ENCODE assay signal across 9 cellular contexts in genomic region chr7:1593091-1593866, GRCh38. TPM values are rescaled to one million over a fixed set of nuclear protein-coding genes. Genes with fewer than 3 reads are reported as not detected.
DNase-seq lines count a peak whose midpoint lies in the region; ATAC-seq, FAIRE-seq and TF ChIP-seq lines count a peak whose summit lies in the region.
"Had no signal": no experiment of that assay in that cellular context is flagged by ENCODE, and none has a peak within 500 bp of the region (broad histone marks: within the 10 kb centered on the region; RNA-seq: fewer than 3 reads in every experiment).

No MANE protein-coding gene starts in this region.

- TF ChIP-seq POLR2A in A549 (IDR thresholded peaks at IDR 0.05; ENCODE audit: low read length) = no peak
- TF ChIP-seq POLR2A in erythroblast (IDR thresholded peaks at IDR 0.05; ENCODE audit: low read length) = no peak

- no peaks in the 10 kb centered on the region for H3K4me1 ChIP-seq in A549

- CTCF ChIA-PET in A549 (lab: Yijun Ruan, JAX) = interaction anchor here (0.8 to 5.7 kb wide), 6 partner anchors 12 to 45 kb away, joined by 3 to 23 read pairs (median 4); no protein-coding TSS in a partner anchor

- H3K4me2 ChIP-seq in A549 = no peak overlapping the region

- peaks cover 14% of the 10 kb centered on the region for H3K9me3 ChIP-seq in A549

- WGBS in A549 (ENCODE audit: missing lambda C conversion rate) = 47% methylated on average over 18 of the region's 19 CpGs

- H3K27ac Mint-ChIP-seq in activated CD4-positive, alpha-beta T cell treated with anti-CD3 and anti-CD28 coated beads, Interleukin-2, amount 10 ng/mL, durations not matched to agents 24 days and 14 days = no peak overlapping the region

- TF ChIP-seq CTCF in A549 (IDR thresholded peaks at IDR 0.05) = peak; percentile 34

- peaks cover 9% of the 10 kb centered on the region for H3K4me1 Mint-ChIP-seq in activated CD4-positive, alpha-beta T cell treated with anti-CD3 and anti-CD28 coated beads, Interleukin-2, amount 10 ng/mL, durations not matched to agents 24 days and 14 days

- peaks cover 22% of the 10 kb centered on the region for H3K27me3 Mint-ChIP-seq in activated CD4-positive, alpha-beta T cell treated with anti-CD3 and anti-CD28 coated beads, Interleukin-2, amount 10 ng/mL, durations not matched to agents 24 days and 14 days

- no peak for TF ChIP-seq EP300 in A549 (IDR thresholded peaks at IDR 0.05)

- POLR2A ChIA-PET in A549 (lab: Yijun Ruan, JAX) = no interaction called here

- no peak overlapping the region for H3K4me3 ChIP-seq in A549

- DNase-seq in A549 (ENCODE audit: low read depth in 1 of 2, low spot score in 1 of 2) (peak; percentile 36 to 38), EL (peak; percentile 16), RPMI7951 (ENCODE audit: low read depth) (peak; percentile 37), erythroblast (lab: John Stamatoyannopoulos, UW) (peak; percentile 28 to 31), T-helper 9 cell (no peak), NCI-H69 (lab: John Stamatoyannopoulos, UW) (no peak)
- no peak for DNase-seq in activated CD4-positive, alpha-beta T cell treated with anti-CD3 and anti-CD28 coated beads, Interleukin-2, amount 10 ng/mL, durations not matched to agents 24 days and 14 days
- DNase-seq: NCI-H187 treated with DMSO at 0.1 percent for 48 hours had no signal

- FAIRE-seq in A549 (lab: Jason Lieb, UNC) = no peak

- H3K9me3 Mint-ChIP-seq in activated CD4-positive, alpha-beta T cell treated with anti-CD3 and anti-CD28 coated beads, Interleukin-2, amount 10 ng/mL, durations not matched to agents 24 days and 14 days = peaks cover 9% of the 10 kb centered on the region

- no peak overlapping the region for H3K4me3 Mint-ChIP-seq in activated CD4-positive, alpha-beta T cell treated with anti-CD3 and anti-CD28 coated beads, Interleukin-2, amount 10 ng/mL, durations not matched to agents 24 days and 14 days

- H3K36me3 Mint-ChIP-seq in activated CD4-positive, alpha-beta T cell treated with anti-CD3 and anti-CD28 coated beads, Interleukin-2, amount 10 ng/mL, durations not matched to agents 24 days and 14 days (ENCODE audit: low read depth) = no peaks in the 10 kb centered on the region

- no peak overlapping the region for H3K27ac ChIP-seq in A549

- ATAC-seq in A549 (peak; percentile 64 to 90), HG03571 (IDR thresholded peaks at IDR 0.05; ENCODE audit: unreplicated experiment) (no peak)

- peak in 1 of 2 experiments; percentile 19; a peak in 1 of 5 replicates for TF ChIP-seq RAD21 in A549 (conservative IDR thresholded peaks at IDR 0.05 in 1 of 2, IDR thresholded peaks at IDR 0.05 in 1 of 2)

- intact Hi-C loops in activated CD4-positive, alpha-beta T cell treated with anti-CD3 and anti-CD28 coated beads, Interleukin-2, amount 10 ng/mL, durations not matched to agents 24 days and 14 days (cut with micrococcal nuclease) = no loop called here

TF ChIP-seq in A549, 52 proteins besides CTCF, POLR2A, EP300 and RAD21:
- TF ChIP-seq EHF (CRISPR knock-in tag; IDR thresholded peaks at IDR 0.05) (no peak), GATA3 (IDR thresholded peaks at IDR 0.05; ENCODE audit: borderline replicate concordance) (no peak), SMC3 (IDR thresholded peaks at IDR 0.05) (peak; percentile 16; the same call in 1 of the 3 replicates), ESRRA (IDR thresholded peaks at IDR 0.05; ENCODE audit: borderline replicate concordance, low read length) (no peak)

RNA-seq across cellular contexts. Expression of gene PSMG3, which starts 23.4 kb away (rescaled TPM):
- polyA plus RNA-seq in A549 (2011; rRNA removed) = 83.9 and 89.3 TPM in 2 replicates
- polyA plus RNA-seq in A549 (2012; cell fraction: cytosol; rRNA removed) = 158 and 161 TPM in 2 replicates
- polyA plus RNA-seq in A549 (2012; cell fraction: nucleus; rRNA removed) = 102 and 111 TPM in 2 replicates
- 75.9 to 81.0 TPM (median 78.3 TPM) in 3 replicates for polyA plus RNA-seq in A549 (2017; fragmentation: RNase III; extraction: RNeasy Plus Mini Kit Qiagen cat#74134 plus additional on column Dnase treatment)
- polyA minus RNA-seq in A549 (2011; rRNA and poly(A)+ RNA removed) = 22.6 and 32.9 TPM in 2 replicates
- total RNA-seq in RPMI7951 (2014; rRNA removed; shearing (Covaris generic)) = 64.9 and 111 TPM in 2 replicates
- total RNA-seq in activated CD4-positive, alpha-beta T cell treated with anti-CD3 and anti-CD28 coated beads, Interleukin-2, amount 10 ng/mL, durations not matched to agents 24 days and 14 days = 58.0 and 58.5 TPM in 2 replicates

RNA-seq across cellular contexts. Expression of gene TMEM184A, which starts 37.3 kb away (rescaled TPM):
- polyA plus RNA-seq in A549 (2011; rRNA removed) (18.4 and 22.0 TPM in 2 replicates), A549 (2017; fragmentation: RNase III; extraction: RNeasy Plus Mini Kit Qiagen cat#74134 plus additional on column Dnase treatment) (14.3 to 16.1 TPM (median 15.8 TPM) in 3 replicates)
- polyA plus RNA-seq in A549 (2012; cell fraction: cytosol; rRNA removed) = 22.6 and 32.6 TPM in 2 replicates
- polyA plus RNA-seq in A549 (2012; cell fraction: nucleus; rRNA removed) = 86.6 and 140 TPM in 2 replicates
- polyA minus RNA-seq in A549 (2011; rRNA and poly(A)+ RNA removed) = 51.8 and 53.5 TPM in 2 replicates
- 0.10 TPM in 1 of 2 replicates, not detected in the other for total RNA-seq in RPMI7951 (2014; rRNA removed; shearing (Covaris generic))
- total RNA-seq in activated CD4-positive, alpha-beta T cell treated with anti-CD3 and anti-CD28 coated beads, Interleukin-2, amount 10 ng/mL, durations not matched to agents 24 days and 14 days = not detected in 2 replicates

Comparison
In these comparisons a context has a peak if more than half of its experiments do, and no peak if none do; other contexts are left out.
1. DNase-seq: peak in A549 (2 of 2), EL (single experiment), RPMI7951 (single experiment) and erythroblast (2 of 2); none in T-helper 9 cell (single experiment), activated CD4-positive, alpha-beta T cell treated with anti-CD3 and anti-CD28 coated beads, Interleukin-2, amount 10 ng/mL, durations not matched to agents 24 days and 14 days (single experiment) and NCI-H69 (single experiment).